ENCODE assay signal across 8 cellular contexts in genomic region chr18:11154369-11154982, GRCh38. TPM values are rescaled to one million over a fixed set of nuclear protein-coding genes. Genes with fewer than 3 reads are reported as not detected.
A peak's percentile ranks its signal among the peaks of the same experiment; 100 is the strongest.
DNase-seq lines count a peak whose midpoint lies in the region; ATAC-seq, FAIRE-seq and TF ChIP-seq lines count a peak whose summit lies in the region.

No MANE protein-coding gene starts in this region.

- no peaks in the 10 kb centered on the region for H3K36me3 ChIP-seq in tibial artery

- no peaks in the 10 kb centered on the region for H3K9me3 ChIP-seq in tibial artery

- no peak overlapping the region for H3K4me3 ChIP-seq in tibial artery

- H3K4me1 ChIP-seq in tibial artery, result peaks cover 0 to 13% (median 9%) of the 10 kb centered on the region in 4 donors

- TF ChIP-seq CTCF in tibial artery (IDR thresholded peaks at IDR 0.05), result peak; percentile 25 to 41

- H3K27ac ChIP-seq in tibial artery, result no peak overlapping the region

- in situ Hi-C loops in SK-MEL-5 (cut with HindIII; ENCODE audit: low pct_unique_long_range_greater_than_20kb, low sequenced_read_pairs), result loop anchor here (10.0 kb wide), 1 partner anchor 140 kb away; no protein-coding TSS in a partner anchor

- DNase-seq in COR-L47 (lab: John Stamatoyannopoulos, UW) (peak; percentile 49), HTR-8/SVneo (ENCODE audit: insufficient read length, low spot score) (peak; percentile 35), SK-MEL-5 (ENCODE audit: low read depth, low spot score) (peak; percentile 68), frontal cortex (ENCODE audit: low spot score in 2 of 2) (peak in 1 of 2 donors; percentile 49), tibial artery (no peak)
- no peak for DNase-seq in activated CD8-positive, alpha-beta memory T cell treated with anti-CD3 and anti-CD28 coated beads for 24 hours
- no peak for DNase-seq in activated naive CD4-positive, alpha-beta T cell treated with anti-CD3 and anti-CD28 coated beads, Interleukin-2, amount 50 U/mL, for 72 hours (ENCODE audit: low spot score in 2 of 2)

- no peak for ATAC-seq in HG02885 (IDR thresholded peaks at IDR 0.05; ENCODE audit: poor library complexity, unreplicated experiment)
- ATAC-seq in activated naive CD4-positive, alpha-beta T cell treated with anti-CD3 and anti-CD28 coated beads, Interleukin-2, amount 50 U/mL, for 72 hours, result no peak

- H3K27ac Mint-ChIP-seq in activated naive CD4-positive, alpha-beta T cell treated with anti-CD3 and anti-CD28 coated beads, Interleukin-2, amount 50 U/mL, for 72 hours, result no peak overlapping the region

- FAIRE-seq in HTR-8/SVneo (lab: Jason Lieb, UNC) (no peak), frontal cortex (lab: Jason Lieb, UNC) (peak; percentile 44)

- no peaks in the 10 kb centered on the region for H3K36me3 Mint-ChIP-seq in activated naive CD4-positive, alpha-beta T cell treated with anti-CD3 and anti-CD28 coated beads, Interleukin-2, amount 50 U/mL, for 72 hours

- H3K27me3 ChIP-seq in tibial artery, result peaks cover 0 to 13% of the 10 kb centered on the region in 2 donors

- H3K9me3 Mint-ChIP-seq in activated naive CD4-positive, alpha-beta T cell treated with anti-CD3 and anti-CD28 coated beads, Interleukin-2, amount 50 U/mL, for 72 hours, result no peaks in the 10 kb centered on the region

- intact Hi-C loops in tibial artery (cut with DNase I; ENCODE audit: low total_unique reads), result no loop called here

RNA-seq across cellular contexts. Expression of gene PIEZO2, which starts 5.1 kb away (rescaled TPM):
- total RNA-seq in SK-MEL-5 (2014; rRNA removed; shearing (Covaris generic)), result 0.61 and 0.98 TPM in 2 replicates
- 0.54 and 0.75 TPM in 2 replicates for polyA plus RNA-seq in SK-MEL-5 (2015; cell fraction: cytosol; rRNA removed)
- polyA plus RNA-seq in SK-MEL-5 (2015; cell fraction: nucleus; rRNA removed), result 2.3 and 5.4 TPM in 2 replicates
- total RNA-seq in frontal cortex, result 2.4 TPM
- total RNA-seq in activated naive CD4-positive, alpha-beta T cell treated with anti-CD3 and anti-CD28 coated beads, Interleukin-2, amount 50 U/mL, for 72 hours, result not detected

Comparison
In these comparisons a context has a peak if more than half of its experiments do, and no peak if none do; other contexts are left out.
1. DNase-seq: peak in COR-L47 (single experiment), HTR-8/SVneo (single experiment) and SK-MEL-5 (single experiment); none in tibial artery (0 of 2), activated CD8-positive, alpha-beta memory T cell treated with anti-CD3 and anti-CD28 coated beads for 24 hours (single experiment) and activated naive CD4-positive, alpha-beta T cell treated with anti-CD3 and anti-CD28 coated beads, Interleukin-2, amount 50 U/mL, for 72 hours (0 of 2).